Comparison of ENCODE assay signal across 8 cellular contexts in genomic region chr15:84982301-84982920, GRCh38. TPM values are rescaled to one million over a fixed set of nuclear protein-coding genes. Genes with fewer than 3 reads are reported as not detected.
DNase-seq lines count a peak whose midpoint lies in the region; ATAC-seq and TF ChIP-seq lines count a peak whose summit lies in the region.

No MANE protein-coding gene starts in this region.

- peak overlapping the region; percentile 92 to 95 for H3K27ac ChIP-seq in left lung

- H3K4me1 ChIP-seq in left lung = peaks cover 4 to 51% of the 10 kb centered on the region in 2 donors

- DNase-seq in activated CD4-positive, CD25-positive, alpha-beta regulatory T cell treated with anti-CD3 and anti-CD28 coated beads, Interleukin-2, amount 50 U/mL, for 72 hours = peak; percentile 59
- DNase-seq in UCSD-AML1 (lab: John Stamatoyannopoulos, UW; ENCODE audit: unreplicated experiment) (peak; percentile 39), cardiac fibroblast (ENCODE audit: low read depth in 2 of 2) (peak; percentile 38 to 48), left lung (peak; percentile 47 to 87), NCI-H2029 treated with DMSO at 0.1 percent for 48 hours (lab: John Stamatoyannopoulos, UW) (no peak)
- peak; percentile 53 for DNase-seq in stimulated activated CD4-positive, alpha-beta T cell treated with anti-CD3 and anti-CD28 coated beads, Interleukin-4, amount 100 ng/mL, for 1 hour

- H3K27me3 ChIP-seq in left lung = peaks cover 0 to 10% of the 10 kb centered on the region in 2 donors

- no peak for ATAC-seq in activated CD4-positive, CD25-positive, alpha-beta regulatory T cell treated with anti-CD3 and anti-CD28 coated beads, Interleukin-2, amount 50 U/mL, for 24 hours
- ATAC-seq in left lung (no peak), HG02678 (IDR thresholded peaks at IDR 0.05; ENCODE audit: unreplicated experiment) (no peak)

- TF ChIP-seq CTCF in cardiac fibroblast (IDR thresholded peaks at IDR 0.05; ENCODE audit: low read depth, low read length) (no peak), left lung (IDR thresholded peaks at IDR 0.05) (no peak)

- intact Hi-C loops in left lung (cut with DNase I) = no loop called here

- H3K9me3 ChIP-seq in left lung = no peaks in the 10 kb centered on the region

- H3K4me3 ChIP-seq in cardiac fibroblast (replicated peaks in 1 of 2; ENCODE audit: low read depth in 2 of 2, low read length in 2 of 2) (peak overlapping the region; percentile 66 to 88), left lung (peak overlapping the region; percentile 83 to 92)

- no peaks in the 10 kb centered on the region for H3K36me3 ChIP-seq in left lung

RNA-seq across cellular contexts. Expression of gene PDE8A, which starts 0.8 kb away (rescaled TPM):
- 10 to 100 TPM; 30.4 to 31.3 TPM for total RNA-seq in left lung
